27 cellular contexts compared by ENCODE assay signal in the genomic region with DNA sequence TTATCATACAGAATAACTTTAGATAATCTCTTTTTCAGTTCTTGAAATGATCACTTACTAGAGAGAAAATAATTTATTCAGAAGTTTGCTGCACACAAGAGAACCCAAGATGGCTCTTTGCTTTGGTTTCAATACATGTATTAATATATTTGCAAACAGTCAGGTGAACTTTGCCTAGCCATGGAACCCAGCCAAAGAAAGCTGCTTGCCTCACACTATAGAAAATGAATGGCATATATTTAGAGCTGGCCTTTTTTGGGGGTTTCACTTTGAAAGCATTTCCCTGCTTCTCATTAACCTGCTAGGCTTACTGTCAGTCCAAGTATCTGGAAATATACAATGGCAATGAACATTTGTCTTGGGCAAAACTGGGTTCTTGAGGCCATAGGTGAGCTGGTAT.
DNase-seq lines count a peak whose midpoint lies in the region; ATAC-seq and TF ChIP-seq lines count a peak whose summit lies in the region.
"Had no signal": no experiment of that assay in that cellular context is flagged by ENCODE, and none has a peak within 500 bp of the region (broad histone marks: within the 10 kb centered on the region; RNA-seq: fewer than 3 reads in every experiment).

No MANE protein-coding gene starts in this region.

- intact Hi-C loops in MCF 10A (cut with micrococcal nuclease) = no loop called here
- intact Hi-C loops in breast epithelium (cut with DNase I; ENCODE audit: low total_unique reads) = no loop called here
- intact Hi-C loops in aorta (cut with DNase I) = no loop called here
- intact Hi-C loops in transverse colon (cut with DNase I; ENCODE audit: low total_unique reads) = no loop called here

- ATAC-seq in aorta (ENCODE audit: low FRiP score) = no peak
- ATAC-seq: CD8-positive, alpha-beta T cell; GM23338; right cardiac atrium; stimulated activated effector memory CD8-positive, alpha-beta T cell treated with anti-CD3 and anti-CD28 coated beads, Interleukin-12 subunit alpha, Interleukin-12 subunit beta, amount 100 ng/mL, for 72 hours had no signal

- H3K36me3 ChIP-seq in breast epithelium (no peaks in the 10 kb centered on the region), OCI-LY3 (replicated peaks; ENCODE audit: low read depth, low read length) (no peaks in the 10 kb centered on the region), aorta (ENCODE audit: control insufficient read depth in 1 of 2, insufficient read depth in 2 of 2, low read length in 1 of 2) (no peaks in the 10 kb centered on the region), transverse colon (peaks cover 0 to under 1% (median 0%) of the 10 kb centered on the region in 4 donors), osteoblast (ENCODE audit: insufficient read depth, low read length) (no peaks in the 10 kb centered on the region)
- H3K36me3 ChIP-seq: brain microvascular endothelial cell, SJCRH30, uterus had no signal

- no peak overlapping the region for H3K9ac ChIP-seq in OCI-LY3 (ENCODE audit: low read length)
- H3K9ac ChIP-seq: neural progenitor cell had no signal

- no peak for TF ChIP-seq CTCF in MCF 10A (IDR thresholded peaks at IDR 0.05; ENCODE audit: unreplicated experiment)
- TF ChIP-seq CTCF in breast epithelium (IDR thresholded peaks at IDR 0.05) = no peak
- no peak for TF ChIP-seq CTCF in OCI-LY3 (IDR thresholded peaks at IDR 0.05; ENCODE audit: low read depth, low read length)
- TF ChIP-seq CTCF in transverse colon (IDR thresholded peaks at IDR 0.05) = no peak
- TF ChIP-seq CTCF in osteoblast (IDR thresholded peaks at IDR 0.05; ENCODE audit: extremely low read depth, low read depth, low read length) = no peak

- BruUV-seq in MCF 10A (replicated peaks; lab: Mats Ljungman, UMichigan) = no TSS peak

- no peaks in the 10 kb centered on the region for H3K4me1 ChIP-seq in breast epithelium
- peaks cover 16% of the 10 kb centered on the region for H3K4me1 ChIP-seq in OCI-LY3 (ENCODE audit: low read length)
- H3K4me1 ChIP-seq in aorta (ENCODE audit: control insufficient read depth in 1 of 2, insufficient read depth in 2 of 2, low read length in 2 of 2) = no peaks in the 10 kb centered on the region
- peaks cover 0 to 3% (median 0%) of the 10 kb centered on the region in 4 donors for H3K4me1 ChIP-seq in transverse colon
- peaks cover 9% of the 10 kb centered on the region for H3K4me1 ChIP-seq in osteoblast (ENCODE audit: insufficient read depth, low read length)
- H3K4me1 ChIP-seq: neural progenitor cell, SJCRH30, uterus had no signal

- H3K27ac ChIP-seq in breast epithelium (peak overlapping the region in 1 of 2 donors; percentile 31), OCI-LY3 (ENCODE audit: low read length) (no peak overlapping the region), epithelial cell of prostate (peak overlapping the region; percentile 74), aorta (ENCODE audit: low read depth in 1 of 2, low read length in 2 of 2) (peak overlapping the region; percentile 43 to 51), transverse colon (no peak overlapping the region), osteoblast (ENCODE audit: low read depth, low read length) (no peak overlapping the region)
- H3K27ac ChIP-seq: brain microvascular endothelial cell, neural progenitor cell, SJCRH30, uterus had no signal

- H3K27me3 Mint-ChIP-seq in MCF 10A (ENCODE audit: insufficient read depth, unreplicated experiment) = no peaks in the 10 kb centered on the region
- H3K27me3 Mint-ChIP-seq: activated CD4-positive, alpha-beta T cell treated with anti-CD3 and anti-CD28 coated beads, Interleukin-2, amount 10 ng/mL, durations not matched to agents 24 days and 14 days; B cell had no signal

- no peak overlapping the region for H3K4me3 Mint-ChIP-seq in MCF 10A (ENCODE audit: unreplicated experiment)
- H3K4me3 Mint-ChIP-seq: activated CD4-positive, alpha-beta T cell treated with anti-CD3 and anti-CD28 coated beads, Interleukin-2, amount 10 ng/mL, durations not matched to agents 24 days and 14 days; B cell; CD8-positive, alpha-beta T cell; GM23338; neural progenitor cell; stimulated activated effector memory CD8-positive, alpha-beta T cell treated with anti-CD3 and anti-CD28 coated beads, Interleukin-12 subunit alpha, Interleukin-12 subunit beta, amount 100 ng/mL, for 72 hours had no signal

- POLR2A ChIA-PET in MCF 10A (lab: Yijun Ruan, JAX) = interaction anchor here (0.7 kb wide), 1 partner anchor 223 kb away, joined by 3 read pairs; no protein-coding TSS in a partner anchor

- H3K9me3 ChIP-seq in breast epithelium (no peaks in the 10 kb centered on the region), OCI-LY3 (ENCODE audit: insufficient read depth, low read length) (no peaks in the 10 kb centered on the region), aorta (ENCODE audit: control insufficient read depth, low read length) (no peaks in the 10 kb centered on the region), transverse colon (no peaks in the 10 kb centered on the region), osteoblast (ENCODE audit: low read depth, low read length) (no peaks in the 10 kb centered on the region)
- H3K9me3 ChIP-seq: SJCRH30, uterus had no signal

- H3K4me1 Mint-ChIP-seq in MCF 10A (ENCODE audit: insufficient read depth, unreplicated experiment) = peaks cover 9% of the 10 kb centered on the region
- H3K4me1 Mint-ChIP-seq: activated CD4-positive, alpha-beta T cell treated with anti-CD3 and anti-CD28 coated beads, Interleukin-2, amount 10 ng/mL, durations not matched to agents 24 days and 14 days; B cell; stimulated activated effector memory CD8-positive, alpha-beta T cell treated with anti-CD3 and anti-CD28 coated beads, Interleukin-12 subunit alpha, Interleukin-12 subunit beta, amount 100 ng/mL, for 72 hours had no signal

- H2AFZ ChIP-seq in OCI-LY3 (ENCODE audit: low read depth, low read length) (no peak overlapping the region), osteoblast (ENCODE audit: low read length) (no peak overlapping the region)
- H2AFZ ChIP-seq: GM23338, neural progenitor cell had no signal

- in situ Hi-C loops in transverse colon (cut with MboI; ENCODE audit: low pct_ligation_motif_present in 1 of 4, low pct_unique_long_range_greater_than_20kb in 1 of 4, low sequenced_read_pairs in 3 of 4) = no loop called here

- H3K9me3 Mint-ChIP-seq in MCF 10A (ENCODE audit: unreplicated experiment) = no peaks in the 10 kb centered on the region
- H3K9me3 Mint-ChIP-seq: activated CD4-positive, alpha-beta T cell treated with anti-CD3 and anti-CD28 coated beads, Interleukin-2, amount 10 ng/mL, durations not matched to agents 24 days and 14 days; CD8-positive, alpha-beta T cell; GM23338; neural progenitor cell; stimulated activated effector memory CD8-positive, alpha-beta T cell treated with anti-CD3 and anti-CD28 coated beads, Interleukin-12 subunit alpha, Interleukin-12 subunit beta, amount 100 ng/mL, for 72 hours had no signal

- TF ChIP-seq EP300 in transverse colon (IDR thresholded peaks at IDR 0.05; ENCODE audit: low read depth) = no peak

- TF ChIP-seq POLR2A in breast epithelium (IDR thresholded peaks at IDR 0.05) = no peak
- TF ChIP-seq POLR2A in transverse colon (IDR thresholded peaks at IDR 0.05) = no peak

- no peak overlapping the region for H3K4me3 ChIP-seq in breast epithelium
- H3K4me3 ChIP-seq in OCI-LY3 (ENCODE audit: low read length) = no peak overlapping the region
- peak overlapping the region; percentile 26 to 59 for H3K4me3 ChIP-seq in aorta (ENCODE audit: low read length in 2 of 2)
- H3K4me3 ChIP-seq in transverse colon = no peak overlapping the region
- no peak overlapping the region for H3K4me3 ChIP-seq in osteoblast (ENCODE audit: insufficient read depth, low read length)
- H3K4me3 ChIP-seq: GM23338, neural progenitor cell, SJCRH30, uterus had no signal

- no peak overlapping the region for H3K27ac Mint-ChIP-seq in MCF 10A (ENCODE audit: low read depth, unreplicated experiment)
- H3K27ac Mint-ChIP-seq: activated CD4-positive, alpha-beta T cell treated with anti-CD3 and anti-CD28 coated beads, Interleukin-2, amount 10 ng/mL, durations not matched to agents 24 days and 14 days; B cell; CD8-positive, alpha-beta T cell; GM23338; neural progenitor cell; stimulated activated effector memory CD8-positive, alpha-beta T cell treated with anti-CD3 and anti-CD28 coated beads, Interleukin-12 subunit alpha, Interleukin-12 subunit beta, amount 100 ng/mL, for 72 hours had no signal

- DNase-seq in MCF 10A (ENCODE audit: unreplicated experiment) (peak; percentile 3), breast epithelium (ENCODE audit: low spot score in 2 of 2) (no peak), epithelial cell of prostate (ENCODE audit: low read depth, low spot score) (no peak), aorta (no peak), COR-L47 (lab: John Stamatoyannopoulos, UW) (no peak), transverse colon (no peak), osteoblast (ENCODE audit: insufficient read length, low spot score, missing footprints) (no peak)
- DNase-seq: activated CD4-positive, alpha-beta T cell treated with anti-CD3 and anti-CD28 coated beads, Interleukin-2, amount 10 ng/mL, durations not matched to agents 24 days and 14 days; activated naive CD4-positive, alpha-beta T cell treated with Interleukin-2 at 50 U/mL for 16 hours; activated T-cell treated with anti-CD3 and anti-CD28 coated beads, Interleukin-2, amount 50 U/mL, for 48 hours; brain microvascular endothelial cell; CD8-positive, alpha-beta T cell; hippocampal formation; KG1; left colon; NCI-H1436; posterior cingulate gyrus; right cardiac atrium; SJCRH30; stimulated activated CD4-positive, alpha-beta T cell treated with anti-CD3 and anti-CD28 coated beads, Interleukin-4, amount 100 ng/mL, for 1 hour; T1000; uterus had no signal

- H4K20me1 ChIP-seq in OCI-LY3 (ENCODE audit: insufficient read depth, low read length) (no peaks in the 10 kb centered on the region), osteoblast (ENCODE audit: insufficient read depth, low read length) (no peaks in the 10 kb centered on the region)

- H3K36me3 Mint-ChIP-seq in MCF 10A (ENCODE audit: insufficient read depth, unreplicated experiment) = peaks cover 19% of the 10 kb centered on the region
- H3K36me3 Mint-ChIP-seq: stimulated activated effector memory CD8-positive, alpha-beta T cell treated with anti-CD3 and anti-CD28 coated beads, Interleukin-12 subunit alpha, Interleukin-12 subunit beta, amount 100 ng/mL, for 72 hours had no signal

- H3K4me2 ChIP-seq in OCI-LY3 (ENCODE audit: low read length) = peak overlapping the region; percentile 24; the same call in 1 of the 2 replicates
- no peak overlapping the region for H3K4me2 ChIP-seq in osteoblast (ENCODE audit: insufficient read depth, low read length)
- H3K4me2 ChIP-seq: GM23338, neural progenitor cell had no signal

- H3K27me3 ChIP-seq in breast epithelium = no peaks in the 10 kb centered on the region
- H3K27me3 ChIP-seq in OCI-LY3 (ENCODE audit: low read depth, low read length) = no peaks in the 10 kb centered on the region
- H3K27me3 ChIP-seq in aorta (ENCODE audit: control insufficient read depth in 1 of 2, insufficient read depth in 2 of 2, low read length in 1 of 2) = no peaks in the 10 kb centered on the region
- H3K27me3 ChIP-seq in transverse colon = no peaks in the 10 kb centered on the region
- H3K27me3 ChIP-seq in osteoblast (ENCODE audit: insufficient read depth, low read length) = no peaks in the 10 kb centered on the region
- H3K27me3 ChIP-seq: brain microvascular endothelial cell, neural progenitor cell, SJCRH30, uterus had no signal

- H3K79me2 ChIP-seq in OCI-LY3 (ENCODE audit: low read length) (no peaks in the 10 kb centered on the region), osteoblast (ENCODE audit: insufficient read depth, low read length) (no peaks in the 10 kb centered on the region)

- CTCF ChIA-PET in MCF 10A (lab: Yijun Ruan, JAX) = interaction anchor here (0.6 to 1.7 kb wide), 4 partner anchors 9 to 227 kb away, joined by 3 to 4 read pairs (median 3); partner anchors contain the start of gene ERCC4

Comparison
In these comparisons a context has a peak if more than half of its experiments do, and no peak if none do; other contexts are left out.
1. H3K27ac ChIP-seq: peak in epithelial cell of prostate (single experiment) and aorta (2 of 2); none in OCI-LY3 (single experiment), transverse colon (0 of 4) and osteoblast (single experiment).
2. H3K4me3 ChIP-seq: peak in aorta (2 of 2); none in breast epithelium (0 of 3), OCI-LY3 (single experiment), transverse colon (0 of 4) and osteoblast (single experiment).